In the genomic region with DNA sequence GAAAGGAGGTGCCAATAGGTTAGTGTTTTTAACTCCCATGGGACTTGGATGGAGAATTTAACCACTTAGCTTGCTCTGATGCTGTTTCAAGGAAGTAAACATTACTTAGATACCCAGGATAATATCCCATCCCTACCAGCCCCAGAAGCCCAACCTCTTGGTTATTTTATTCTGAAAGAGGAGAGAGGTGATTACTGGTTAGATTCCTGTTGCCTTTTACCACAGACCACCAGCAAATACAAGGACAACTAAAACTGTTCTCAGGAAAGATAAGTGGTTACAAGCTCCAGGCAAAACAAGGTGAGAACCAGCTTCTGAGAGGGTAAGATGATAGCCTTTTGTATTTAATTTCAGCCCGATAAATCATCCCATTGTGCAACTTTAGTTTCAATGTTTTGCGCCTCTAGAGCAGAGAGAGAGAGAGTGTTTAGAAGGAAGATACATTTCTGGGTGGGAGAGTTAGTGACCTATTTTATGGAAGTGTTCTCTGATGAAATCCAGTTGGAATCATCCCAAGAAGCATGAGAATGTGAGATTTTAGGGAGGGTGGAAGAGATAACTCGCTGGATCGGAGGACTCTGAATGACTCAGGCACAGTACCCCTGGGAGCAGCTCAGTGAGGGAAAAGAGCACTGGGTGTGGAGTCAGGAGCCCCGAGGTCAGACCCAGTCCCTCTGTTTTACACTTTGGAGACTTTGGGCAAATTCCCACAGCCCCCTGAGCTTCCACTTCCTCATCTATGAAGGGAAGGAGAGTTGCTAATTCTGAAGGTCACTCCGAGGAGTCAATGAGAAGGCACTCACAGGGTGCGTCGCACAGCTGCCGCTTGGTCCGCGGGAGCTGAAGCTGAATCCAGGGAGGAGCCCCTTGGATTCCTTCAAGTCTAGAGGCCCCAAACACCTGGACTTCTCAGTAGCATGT, we compare ENCODE assay signal across 11 cellular contexts. TPM values are rescaled to one million over a fixed set of nuclear protein-coding genes. Genes with fewer than 3 reads are reported as not detected.
DNase-seq lines count a peak whose midpoint lies in the region; ATAC-seq and TF ChIP-seq lines count a peak whose summit lies in the region.
"Had no signal": no experiment of that assay in that cellular context is flagged by ENCODE, and none has a peak within 500 bp of the region (broad histone marks: within the 10 kb centered on the region; RNA-seq: fewer than 3 reads in every experiment).

No MANE protein-coding gene starts in this region.

- H3K36me3 ChIP-seq in spleen, result no peaks in the 10 kb centered on the region

- peaks cover 0 to 17% (median 0%) of the 10 kb centered on the region in 7 donors for H3K27me3 ChIP-seq in spleen (replicated peaks in 1 of 7)

- ATAC-seq in Right ventricle myocardium inferior (peak; percentile 90), HG03097 (IDR thresholded peaks at IDR 0.05; ENCODE audit: low FRiP score, unreplicated experiment) (no peak)

- intact Hi-C loops in Right ventricle myocardium inferior (cut with DNase I), result no loop called here
- intact Hi-C loops in cardiac septum (cut with DNase I), result no loop called here
- intact Hi-C loops in spleen (cut with DNase I; ENCODE audit: low total_unique reads), result no loop called here

- TF ChIP-seq CTCF in spleen (IDR thresholded peaks at IDR 0.05 in 8 of 11, conservative IDR thresholded peaks at IDR 0.05 in 3 of 11), result no peak

- TF ChIP-seq POLR2A in spleen (IDR thresholded peaks at IDR 0.05), result no peak

- H3K9me3 ChIP-seq in spleen, result no peaks in the 10 kb centered on the region

- WGBS in spleen, 5 donors, result 70 to 76% (median 76%) methylated on average over 11 of the region's 11 CpGs

- H3K4me1 ChIP-seq in spleen, result no peaks in the 10 kb centered on the region

- no peak for DNase-seq in Right ventricle myocardium inferior (ENCODE audit: missing footprints)
- DNase-seq in cardiac septum (ENCODE audit: low spot score), result no peak
- peak; percentile 73 for DNase-seq in epithelial cell of prostate (ENCODE audit: low read depth, low spot score)
- DNase-seq in myocyte (ENCODE audit: low read depth), result peak; percentile 0
- DNase-seq in UCSD-AML1 (lab: John Stamatoyannopoulos, UW; ENCODE audit: unreplicated experiment), result no peak
- no peak for DNase-seq in spleen
- DNase-seq in RKO (ENCODE audit: low spot score), result no peak
- DNase-seq: occipital lobe, SHP77 treated with DMSO at 0.1 percent for 48 hours had no signal

- H3K4me3 ChIP-seq in spleen, result no peak overlapping the region

- H3K27ac ChIP-seq in epithelial cell of prostate, result no peak overlapping the region
- no peak overlapping the region for H3K27ac ChIP-seq in spleen

RNA-seq across cellular contexts. Expression of gene GLP2R, which starts 12.1 kb away (rescaled TPM):
- total RNA-seq in Right ventricle myocardium inferior, result 0.24 TPM
- total RNA-seq in cardiac septum, result 0.05 TPM
- not detected in 2 replicates for total RNA-seq in myocyte
- 0.11 TPM for polyA plus RNA-seq in myocyte (2012)
- total RNA-seq in spleen, result under 1 TPM in 3 of 7 donors, not detected in 4; 0.07 to 0.63 (median 0.17) TPM
- under 1 TPM; 0.07 to 0.22 (median 0.12) TPM for polyA plus RNA-seq in spleen
- total RNA-seq: activated CD8-positive, alpha-beta memory T cell treated with anti-CD3 and anti-CD28 coated beads for 36 hours; occipital lobe had no signal

RNA-seq across cellular contexts. Expression of gene GSG1L2, which starts 15.9 kb away (rescaled TPM):
- not detected for total RNA-seq in Right ventricle myocardium inferior
- not detected for total RNA-seq in cardiac septum
- not detected in 2 replicates for total RNA-seq in myocyte
- polyA plus RNA-seq in myocyte (2012), result not detected
- total RNA-seq in spleen, result not detected
- polyA plus RNA-seq in spleen, result not detected
- total RNA-seq: activated CD8-positive, alpha-beta memory T cell treated with anti-CD3 and anti-CD28 coated beads for 36 hours; occipital lobe had no signal

RNA-seq across cellular contexts. Expression of gene DHRS7C, which starts 46.4 kb away (rescaled TPM):
- total RNA-seq in Right ventricle myocardium inferior (69.8 TPM), cardiac septum (0.89 TPM), myocyte (0.16 TPM in 1 of 2 replicates, not detected in the other), spleen (not detected)
- not detected for polyA plus RNA-seq in myocyte (2012)
- under 1 TPM in 1 of 3 donors, not detected in 2; 0.09 TPM for polyA plus RNA-seq in spleen
- total RNA-seq: activated CD8-positive, alpha-beta memory T cell treated with anti-CD3 and anti-CD28 coated beads for 36 hours; occipital lobe had no signal

Comparison
In these comparisons a context has a peak if more than half of its experiments do, and no peak if none do; other contexts are left out.
1. RNA of gene DHRS7C, which starts 46.4 kb away (total RNA-seq): 69.8 TPM in Right ventricle myocardium inferior (single experiment); 0.89 TPM in cardiac septum (single experiment), 0.16 TPM in myocyte and not detected in spleen; every median in the first group is over 10 times any median in the second.
2. DNase-seq: peak in epithelial cell of prostate (single experiment) and myocyte (single experiment); none in Right ventricle myocardium inferior (single experiment), cardiac septum (single experiment), UCSD-AML1 (single experiment), spleen (single experiment) and RKO (single experiment).